9 cellular contexts compared by ENCODE assay signal in genomic region chr3:69665026-69665739, GRCh38.
A peak's percentile ranks its signal among the peaks of the same experiment; 100 is the strongest.
DNase-seq lines count a peak whose midpoint lies in the region; ATAC-seq and TF ChIP-seq lines count a peak whose summit lies in the region.
"Had no signal": no experiment of that assay in that cellular context is flagged by ENCODE, and none has a peak within 500 bp of the region (broad histone marks: within the 10 kb centered on the region; RNA-seq: fewer than 3 reads in every experiment).

No MANE protein-coding gene starts in this region.

- intact Hi-C loops in heart left ventricle (cut with DNase I) = loop anchor here in 8 of 10 donors (5.0 to 10.0 kb wide), 8 partner anchors 110 to 343 kb away; no protein-coding TSS in a partner anchor

- H3K4me1 ChIP-seq in RWPE2 (ENCODE audit: insufficient read depth, poor library complexity, severe bottlenecking) (peaks cover 10% of the 10 kb centered on the region), heart left ventricle (peaks cover 0 to 25% (median 15%) of the 10 kb centered on the region in 12 donors), skeletal muscle satellite cell (ENCODE audit: control insufficient read depth, insufficient read depth, low read length) (peaks cover 12% of the 10 kb centered on the region)

- 10 to 16% (median 13%) methylated on average over 4 of the region's 4 CpGs for WGBS in heart left ventricle, 4 donors

- H3K9ac ChIP-seq in skeletal muscle satellite cell (ENCODE audit: low read depth, low read length) = no peak overlapping the region

- H3K4me3 ChIP-seq in MG63 (no peak overlapping the region), RWPE2 (ENCODE audit: severe bottlenecking) (no peak overlapping the region), heart left ventricle (no peak overlapping the region), skeletal muscle satellite cell (ENCODE audit: low read length) (no peak overlapping the region)
- H3K4me3 ChIP-seq: thoracic aorta had no signal

- H3K36me3 ChIP-seq in MG63 (no peaks in the 10 kb centered on the region), RWPE2 (ENCODE audit: low read depth) (no peaks in the 10 kb centered on the region), heart left ventricle (no peaks in the 10 kb centered on the region), skeletal muscle satellite cell (ENCODE audit: insufficient read depth, low read length) (no peaks in the 10 kb centered on the region)
- H3K36me3 ChIP-seq: thoracic aorta had no signal

- no peak for TF ChIP-seq POLR2A in heart left ventricle (IDR thresholded peaks at IDR 0.05)

- ATAC-seq in RWPE2 (ENCODE audit: low read depth) = peak; percentile 82
- peak; percentile 83 to 94 (median 90) for ATAC-seq in heart left ventricle
- no peak for ATAC-seq in GM21360 (IDR thresholded peaks at IDR 0.05; ENCODE audit: unreplicated experiment)

- H3K27ac ChIP-seq in RWPE2 (ENCODE audit: poor library complexity, severe bottlenecking) (no peak overlapping the region), heart left ventricle (peak overlapping the region in 10 of 12 donors; percentile 2 to 55 (median 16))
- H3K27ac ChIP-seq: thoracic aorta had no signal

- no peaks in the 10 kb centered on the region for H3K9me3 ChIP-seq in MG63
- H3K9me3 ChIP-seq in RWPE2 (ENCODE audit: severe bottlenecking) = no peaks in the 10 kb centered on the region
- H3K9me3 ChIP-seq in heart left ventricle = peaks cover 0 to 8% (median 0%) of the 10 kb centered on the region in 12 donors
- no peaks in the 10 kb centered on the region for H3K9me3 ChIP-seq in skeletal muscle satellite cell (replicated peaks; ENCODE audit: low read length)
- H3K9me3 ChIP-seq: thoracic aorta had no signal

- TF ChIP-seq CTCF in RWPE2 (IDR thresholded peaks at IDR 0.05; ENCODE audit: poor library complexity, severe bottlenecking) (no peak), heart left ventricle (IDR thresholded peaks at IDR 0.05) (no peak)

- H3K27me3 ChIP-seq in MG63 (no peaks in the 10 kb centered on the region), RWPE2 (ENCODE audit: insufficient read depth, poor library complexity, severe bottlenecking) (no peaks in the 10 kb centered on the region), heart left ventricle (no peaks in the 10 kb centered on the region), skeletal muscle satellite cell (ENCODE audit: control insufficient read depth, insufficient read depth, low read length) (no peaks in the 10 kb centered on the region)

- peak overlapping the region; percentile 14 for H3K4me2 ChIP-seq in skeletal muscle satellite cell (ENCODE audit: low read length)

- DNase-seq in MG63 (peak; percentile 43), RWPE2 (ENCODE audit: low spot score) (no peak), heart left ventricle (peak in 4 of 5 donors; percentile 18 to 55 (median 28)), DMS114 treated with DMSO at 0.1 percent for 48 hours (lab: John Stamatoyannopoulos, UW; ENCODE audit: unreplicated experiment) (no peak), cortex of kidney (lab: John Stamatoyannopoulos, UW) (no peak)
- DNase-seq: NK-92 treated with Interleukin-12 subunit alpha and Interleukin-12 subunit beta, amount 100 ng/mL, for 24 hours had no signal

Comparison
In these comparisons a context has a peak if more than half of its experiments do, and no peak if none do; other contexts are left out.
1. DNase-seq: peak in MG63 (single experiment) and heart left ventricle (4 of 5); none in RWPE2 (single experiment), DMS114 treated with DMSO at 0.1 percent for 48 hours (single experiment) and cortex of kidney (single experiment).